Comparison of ENCODE assay signal across 8 cellular contexts in the genomic region with DNA sequence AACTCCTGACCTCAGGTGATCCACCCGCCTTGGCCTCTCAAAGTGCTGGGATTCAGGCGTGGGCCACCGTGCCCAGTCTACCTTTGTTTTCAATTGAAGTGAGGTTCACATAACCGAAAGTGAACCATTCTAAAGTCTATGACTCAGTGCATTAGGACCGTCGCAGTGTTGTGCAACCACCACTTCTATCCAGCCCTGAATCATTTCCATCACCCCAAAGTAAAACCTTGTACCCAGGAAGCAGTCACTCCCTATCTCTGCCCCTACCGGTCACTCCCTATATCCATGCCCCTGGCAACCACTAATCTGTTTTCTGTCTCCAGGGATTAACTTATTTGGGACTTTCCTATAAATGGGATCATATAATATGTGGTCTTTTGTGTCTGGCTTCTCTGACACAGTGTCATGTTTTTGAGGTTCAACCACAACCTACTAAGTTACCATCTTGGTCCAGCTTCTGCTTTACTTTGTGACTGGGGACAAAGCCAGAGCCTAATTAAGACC. TPM values are rescaled to one million over a fixed set of nuclear protein-coding genes. Genes with fewer than 3 reads are reported as not detected.
DNase-seq lines count a peak whose midpoint lies in the region; ATAC-seq lines count a peak whose summit lies in the region.

No MANE protein-coding gene starts in this region.

- H3K36me3 ChIP-seq in thymus (ENCODE audit: control insufficient read depth, insufficient read depth) = no peaks in the 10 kb centered on the region

- peak overlapping the region; percentile 36 for H3K27ac ChIP-seq in thymus (ENCODE audit: low read depth)

- H3K4me1 ChIP-seq in thymus (ENCODE audit: control insufficient read depth, insufficient read depth, low read length) = no peaks in the 10 kb centered on the region

- peak; percentile 38 for DNase-seq in NK-92 treated with Interleukin-12 subunit alpha and Interleukin-12 subunit beta, amount 100 ng/mL, for 24 hours (lab: John Stamatoyannopoulos, UW)
- DNase-seq in NK-92 (lab: John Stamatoyannopoulos, UW; ENCODE audit: unreplicated experiment) (no peak), SW480 (ENCODE audit: low spot score) (peak; percentile 93), left cardiac atrium (no peak), HuH-7.5 (ENCODE audit: low spot score) (no peak), NCI-H748 treated with DMSO at 0.1 percent for 48 hours (lab: John Stamatoyannopoulos, UW) (no peak), mesenteric fat pad (ENCODE audit: low spot score) (no peak)

- intact Hi-C loops in left cardiac atrium (cut with DNase I) = no loop called here

- 95% methylated on average over 7 of the region's 7 CpGs for WGBS in thymus

- peak; percentile 35 to 58 for ATAC-seq in left cardiac atrium

- no peaks in the 10 kb centered on the region for H3K27me3 ChIP-seq in thymus (ENCODE audit: control insufficient read depth, insufficient read depth)

- no peaks in the 10 kb centered on the region for H3K9me3 ChIP-seq in thymus (ENCODE audit: control insufficient read depth)

- H3K4me3 ChIP-seq in thymus (ENCODE audit: low read length) = no peak overlapping the region

RNA-seq across cellular contexts. Expression of a gene that starts 28.3 kb away (rescaled TPM):
- total RNA-seq in left cardiac atrium (10 to 100 TPM; 44.9 to 80.5 TPM), mesenteric fat pad (207 TPM)
- polyA plus RNA-seq in thymus = 30.9 TPM

Comparison
In these comparisons a context has a peak if more than half of its experiments do, and no peak if none do; other contexts are left out.
1. DNase-seq: peak in NK-92 treated with Interleukin-12 subunit alpha and Interleukin-12 subunit beta, amount 100 ng/mL, for 24 hours (single experiment) and SW480 (single experiment); none in NK-92 (single experiment), left cardiac atrium (single experiment), HuH-7.5 (single experiment), NCI-H748 treated with DMSO at 0.1 percent for 48 hours (single experiment) and mesenteric fat pad (single experiment).